Comparison of ENCODE assay signal across 19 cellular contexts in genomic region chr6:112357801-112358200, GRCh38. TPM values are rescaled to one million over a fixed set of nuclear protein-coding genes. Genes with fewer than 3 reads are reported as not detected.
A peak's percentile ranks its signal among the peaks of the same experiment; 100 is the strongest.
DNase-seq lines count a peak whose midpoint lies in the region; ATAC-seq, FAIRE-seq and TF ChIP-seq lines count a peak whose summit lies in the region.
"Had no signal": no experiment of that assay in that cellular context is flagged by ENCODE, and none has a peak within 500 bp of the region (broad histone marks: within the 10 kb centered on the region; RNA-seq: fewer than 3 reads in every experiment).

No MANE protein-coding gene starts in this region.

- no peak overlapping the region for H3K27ac Mint-ChIP-seq in CD4-positive, alpha-beta T cell
- H3K27ac Mint-ChIP-seq: CD14-positive monocyte, nephron had no signal

- no peaks in the 10 kb centered on the region for H3K9me3 Mint-ChIP-seq in CD4-positive, alpha-beta T cell
- H3K9me3 Mint-ChIP-seq: activated T-cell treated with anti-CD3 and anti-CD28 coated beads, Interleukin-2, amount 50 U/mL, for 4 hours; CD14-positive monocyte; nephron had no signal

- CTCF ChIA-PET in CD4-positive, alpha-beta T cell (lab: Charles Lee) = no interaction called here

- POLR2A ChIA-PET in CD4-positive, alpha-beta T cell (lab: Charles Lee) = no interaction called here

- DNase-seq in AG20443 (ENCODE audit: low spot score) (peak; percentile 50), M059J (ENCODE audit: low read depth) (peak; percentile 88), choroid plexus epithelial cell (ENCODE audit: low read depth) (peak; percentile 20), lung microvascular endothelial cell (ENCODE audit: low read depth in 2 of 2) (peak; percentile 85 to 87), GM12891 (ENCODE audit: insufficient read length, low spot score) (no peak), NCI-H146 (lab: John Stamatoyannopoulos, UW) (no peak)
- DNase-seq in CD4-positive, alpha-beta T cell = no peak
- DNase-seq: activated CD4-positive, alpha-beta T cell treated with anti-CD3 and anti-CD28 coated beads, Interleukin-2, amount 50 U/mL, for 48 hours; activated T-cell treated with anti-CD3 and anti-CD28 coated beads, Interleukin-2, amount 50 U/mL, for 4 hours; MM.1S; NCI-H2081; NCI-H526; psoas muscle had no signal

- intact Hi-C loops in CD4-positive, alpha-beta T cell (cut with DNase I, micrococcal nuclease) = no loop called here

- H3K27ac ChIP-seq in CD4-positive, alpha-beta T cell (ENCODE audit: low read depth, low read length) = no peak overlapping the region
- H3K27ac ChIP-seq: psoas muscle had no signal

- no peaks in the 10 kb centered on the region for H3K9me3 ChIP-seq in CD4-positive, alpha-beta T cell (ENCODE audit: control insufficient read depth, low read length)
- H3K9me3 ChIP-seq: psoas muscle had no signal

- no peak for TF ChIP-seq CTCF in choroid plexus epithelial cell (conservative IDR thresholded peaks at IDR 0.05; ENCODE audit: low read depth, low read length)
- no peak for TF ChIP-seq CTCF in CD4-positive, alpha-beta T cell (IDR thresholded peaks at IDR 0.05)

- ATAC-seq in CD4-positive, alpha-beta T cell (ENCODE audit: poor library complexity) = no peak
- ATAC-seq in GM18519 (IDR thresholded peaks at IDR 0.05; ENCODE audit: low FRiP score, unreplicated experiment) = no peak
- ATAC-seq: activated T-cell treated with anti-CD3 and anti-CD28 coated beads, Interleukin-2, amount 50 U/mL, for 4 hours; psoas muscle had no signal

- no peaks in the 10 kb centered on the region for H3K36me3 Mint-ChIP-seq in CD4-positive, alpha-beta T cell (ENCODE audit: low read depth)
- H3K36me3 Mint-ChIP-seq: CD14-positive monocyte had no signal

- H3K4me3 ChIP-seq in choroid plexus epithelial cell (ENCODE audit: low read depth, low read length) = no peak overlapping the region
- H3K4me3 ChIP-seq: lung, psoas muscle had no signal

- no peak for TF ChIP-seq POLR2A in GM12891 (IDR thresholded peaks at IDR 0.05; ENCODE audit: low read depth, low read length)

- no peaks in the 10 kb centered on the region for H3K4me1 Mint-ChIP-seq in CD4-positive, alpha-beta T cell (ENCODE audit: low read depth)
- H3K4me1 Mint-ChIP-seq: CD14-positive monocyte had no signal

- H3K4me3 Mint-ChIP-seq in CD4-positive, alpha-beta T cell = no peak overlapping the region
- H3K4me3 Mint-ChIP-seq: activated T-cell treated with anti-CD3 and anti-CD28 coated beads, Interleukin-2, amount 50 U/mL, for 4 hours; CD14-positive monocyte; nephron had no signal

- no peak for FAIRE-seq in GM12891 (lab: Jason Lieb, UNC)

- H3K27me3 ChIP-seq in CD4-positive, alpha-beta T cell (ENCODE audit: control insufficient read depth, insufficient read depth, low read length) = peaks cover 3% of the 10 kb centered on the region

- peaks cover 22% of the 10 kb centered on the region for H3K27me3 Mint-ChIP-seq in CD4-positive, alpha-beta T cell

TF ChIP-seq in GM12891, 5 proteins besides CTCF, POLR2A, EP300 and RAD21:
- TF ChIP-seq SPI1 (IDR thresholded peaks at IDR 0.05; ENCODE audit: low read depth, low read length) (no peak), TAF1 (IDR thresholded peaks at IDR 0.05; ENCODE audit: low read depth, low read length) (no peak)

RNA-seq across cellular contexts. Expression of gene RFPL4B, which starts 10.7 kb away (rescaled TPM):
- 0.05 TPM in 2 replicates for total RNA-seq in M059J (2014; rRNA removed; shearing (Covaris generic))
- under 0.01 TPM in 1 of 2 replicates, not detected in the other for total RNA-seq in lung microvascular endothelial cell
- total RNA-seq in CD4-positive, alpha-beta T cell = not detected
- polyA plus RNA-seq in GM12891 (2012; ENCODE audit: low read depth, missing spikeins) = not detected
- total RNA-seq: activated T-cell treated with anti-CD3 and anti-CD28 coated beads, Interleukin-2, amount 50 U/mL, for 4 hours; lung; psoas muscle; subcutaneous adipose tissue had no signal
- polyA plus RNA-seq: CD14-positive monocyte, esophagus, lung, psoas muscle had no signal

Comparison
In these comparisons a context has a peak if more than half of its experiments do, and no peak if none do; other contexts are left out.
1. DNase-seq: peak in AG20443 (single experiment), M059J (single experiment), choroid plexus epithelial cell (single experiment) and lung microvascular endothelial cell (2 of 2); none in CD4-positive, alpha-beta T cell (0 of 10), GM12891 (single experiment) and NCI-H146 (single experiment).